In genomic region chr3:179526482-179526881, GRCh38 we compare ENCODE assay signal across 15 cellular contexts. TPM values are rescaled to one million over a fixed set of nuclear protein-coding genes. Genes with fewer than 3 reads are reported as not detected.
A peak's percentile ranks its signal among the peaks of the same experiment; 100 is the strongest.
DNase-seq lines count a peak whose midpoint lies in the region; ATAC-seq and TF ChIP-seq lines count a peak whose summit lies in the region.
"Had no signal": no experiment of that assay in that cellular context is flagged by ENCODE, and none has a peak within 500 bp of the region (broad histone marks: within the 10 kb centered on the region; RNA-seq: fewer than 3 reads in every experiment).

No MANE protein-coding gene starts in this region.

- CTCF ChIA-PET in SK-N-SH (lab: Yijun Ruan, JAX): interaction anchor here (1.0 to 1.2 kb wide), 2 partner anchors 31 to 63 kb away, joined by 3 to 4 read pairs; no protein-coding TSS in a partner anchor

- no peaks in the 10 kb centered on the region for H4K20me1 ChIP-seq in SK-N-SH (ENCODE audit: insufficient read depth)

- 0 out of 2 replicates have a peak overlapping the region, but pooled peaks have one; percentile 46 for H3K4me2 ChIP-seq in SK-N-SH

- peaks cover 8 to 11% of the 10 kb centered on the region in 2 experiments; a peak in 3 of 4 replicates for H3K4me1 ChIP-seq in SK-N-SH (ENCODE audit: control insufficient read depth in 1 of 2, insufficient read depth in 2 of 2, low read depth in 1 of 2, low read length in 1 of 2)
- peaks cover 0 to 21% (median 17%) of the 10 kb centered on the region in 12 donors for H3K4me1 ChIP-seq in heart left ventricle
- H3K4me1 ChIP-seq in neuron (ENCODE audit: insufficient read depth, low read length): peaks cover 9% of the 10 kb centered on the region
- no peaks in the 10 kb centered on the region for H3K4me1 ChIP-seq in aorta (ENCODE audit: control insufficient read depth in 1 of 2, insufficient read depth in 2 of 2, low read length in 2 of 2)
- peaks cover 0 to 17% (median 10%) of the 10 kb centered on the region in 4 donors for H3K4me1 ChIP-seq in tibial artery

- no peaks in the 10 kb centered on the region for H3K79me2 ChIP-seq in SK-N-SH (ENCODE audit: insufficient read depth)

- TF ChIP-seq RAD21 in SK-N-SH (IDR thresholded peaks at IDR 0.05; ENCODE audit: low read length): no peak

- POLR2A ChIA-PET in SK-N-SH (lab: Yijun Ruan, JAX): no interaction called here

- DNase-seq in SK-N-SH: no peak
- no peak for DNase-seq in heart left ventricle
- no peak for DNase-seq in aorta
- DNase-seq in progenitor cell of endocrine pancreas (ENCODE audit: low spot score, unreplicated experiment): no peak
- DNase-seq in tibial artery: no peak
- DNase-seq: activated CD4-positive, alpha-beta memory T cell treated with anti-CD3 and anti-CD28 coated beads, Interleukin-2, amount 10 ng/mL, durations not matched to agents 7 days and 5 days; activated naive CD4-positive, alpha-beta T cell; PC-9 had no signal

- H3F3A ChIP-seq in SK-N-SH (replicated peaks; ENCODE audit: insufficient read depth): no peaks in the 10 kb centered on the region

- intact Hi-C loops in heart left ventricle (cut with DNase I): loop anchor here in 4 of 10 donors (2.0 to 10.0 kb wide), 3 partner anchors 72 to 79 kb away; partner anchors contain the start of gene GNB4 (in 3 of the 4)
- intact Hi-C loops in aorta (cut with DNase I): no loop called here
- intact Hi-C loops in tibial artery (cut with DNase I; ENCODE audit: low total_unique reads): no loop called here

- H3K9ac ChIP-seq in SK-N-SH: no peak overlapping the region

- H3K36me3 ChIP-seq in SK-N-SH (replicated peaks in 1 of 2; ENCODE audit: control insufficient read depth in 1 of 2, insufficient read depth in 2 of 2, low read length in 1 of 2): no peaks in the 10 kb centered on the region
- H3K36me3 ChIP-seq in heart left ventricle: no peaks in the 10 kb centered on the region
- H3K36me3 ChIP-seq in neuron (ENCODE audit: insufficient read depth, low read length): no peaks in the 10 kb centered on the region
- H3K36me3 ChIP-seq in aorta (ENCODE audit: control insufficient read depth in 1 of 2, insufficient read depth in 2 of 2, low read length in 1 of 2): no peaks in the 10 kb centered on the region
- H3K36me3 ChIP-seq in tibial artery: no peaks in the 10 kb centered on the region

- no peaks in the 10 kb centered on the region for H3K9me2 ChIP-seq in SK-N-SH

- no peaks in the 10 kb centered on the region for H3K36me3 Mint-ChIP-seq in progenitor cell of endocrine pancreas (ENCODE audit: insufficient read depth)

- 17% methylated on average over 1 of the region's 1 CpG for WGBS in SK-N-SH (ENCODE audit: low lambda C conversion rate)
- 0 to 11% (median 1%) methylated on average over 1 of the region's 1 CpG for WGBS in heart left ventricle, 4 donors
- WGBS in aorta, 2 donors: 0 to 6% methylated on average over 1 of the region's 1 CpG

- H3K9me3 ChIP-seq in SK-N-SH (no peaks in the 10 kb centered on the region), heart left ventricle (no peaks in the 10 kb centered on the region), neuron (ENCODE audit: low read length) (no peaks in the 10 kb centered on the region), aorta (ENCODE audit: control insufficient read depth, low read length) (no peaks in the 10 kb centered on the region), tibial artery (no peaks in the 10 kb centered on the region)
- H3K9me3 ChIP-seq: psoas muscle had no signal

- H3K4me1 Mint-ChIP-seq in progenitor cell of endocrine pancreas (ENCODE audit: low read depth): no peaks in the 10 kb centered on the region
- H3K4me1 Mint-ChIP-seq: activated CD4-positive, alpha-beta memory T cell treated with anti-CD3 and anti-CD28 coated beads, Interleukin-2, amount 10 ng/mL, durations not matched to agents 7 days and 5 days had no signal

- TF ChIP-seq EP300 in SK-N-SH (IDR thresholded peaks at IDR 0.05; ENCODE audit: borderline replicate concordance in 1 of 2, low read depth in 1 of 2, low read length in 1 of 2): no peak

- no peak overlapping the region for H3K27ac Mint-ChIP-seq in progenitor cell of endocrine pancreas
- H3K27ac Mint-ChIP-seq: activated CD4-positive, alpha-beta memory T cell treated with anti-CD3 and anti-CD28 coated beads, Interleukin-2, amount 10 ng/mL, durations not matched to agents 7 days and 5 days; T-helper 2 cell treated with Interferon-gamma antibody and Interleukin-4, amounts not matched to agents 5 μg/mL and 100 μg/mL, for 36 hours had no signal

- no peak for TF ChIP-seq POLR2A in heart left ventricle (IDR thresholded peaks at IDR 0.05)

- H3K27ac ChIP-seq in SK-N-SH (ENCODE audit: low read depth in 2 of 2, low read length in 1 of 2) (peak overlapping the region in 1 of 2 experiments; percentile 61; a peak in 2 of 4 replicates), heart left ventricle (peak overlapping the region in 11 of 12 donors; percentile 25 to 83 (median 65)), aorta (ENCODE audit: low read depth in 1 of 2, low read length in 2 of 2) (no peak overlapping the region), tibial artery (peak overlapping the region in 1 of 2 donors; percentile 34)
- H3K27ac ChIP-seq: 22Rv1, PC-9, psoas muscle had no signal

- no peaks in the 10 kb centered on the region for H3K27me3 Mint-ChIP-seq in progenitor cell of endocrine pancreas

- ATAC-seq in SK-N-SH treated with all-trans-retinoic acid at 6 μM for 48 hours (no peak), heart left ventricle (peak in 2 of 4 donors; percentile 19 to 25), aorta (ENCODE audit: low FRiP score) (peak; percentile 67), GM21390 (IDR thresholded peaks at IDR 0.05; ENCODE audit: unreplicated experiment) (no peak)
- ATAC-seq: left colon had no signal

- H3K4me3 Mint-ChIP-seq in progenitor cell of endocrine pancreas (ENCODE audit: low read depth): no peak overlapping the region
- H3K4me3 Mint-ChIP-seq: activated CD4-positive, alpha-beta memory T cell treated with anti-CD3 and anti-CD28 coated beads, Interleukin-2, amount 10 ng/mL, durations not matched to agents 7 days and 5 days; T-helper 2 cell treated with Interferon-gamma antibody and Interleukin-4, amounts not matched to agents 5 μg/mL and 100 μg/mL, for 36 hours had no signal

- no peaks in the 10 kb centered on the region for H3K9me3 Mint-ChIP-seq in progenitor cell of endocrine pancreas (ENCODE audit: low read depth)
- H3K9me3 Mint-ChIP-seq: activated CD4-positive, alpha-beta memory T cell treated with anti-CD3 and anti-CD28 coated beads, Interleukin-2, amount 10 ng/mL, durations not matched to agents 7 days and 5 days; T-helper 2 cell treated with Interferon-gamma antibody and Interleukin-4, amounts not matched to agents 5 μg/mL and 100 μg/mL, for 36 hours had no signal

- TF ChIP-seq CTCF in SK-N-SH (IDR thresholded peaks at IDR 0.05) (no peak), heart left ventricle (IDR thresholded peaks at IDR 0.05) (no peak), progenitor cell of endocrine pancreas (IDR thresholded peaks at IDR 0.05; ENCODE audit: unreplicated experiment) (no peak), tibial artery (IDR thresholded peaks at IDR 0.05) (no peak)

- H2AFZ ChIP-seq in SK-N-SH (ENCODE audit: low read depth) (peak overlapping the region; percentile 66; the same call in 1 of the 2 replicates), neuron (ENCODE audit: low read depth, low read length) (peak overlapping the region; percentile 54)

- H3K27me3 ChIP-seq in SK-N-SH (ENCODE audit: insufficient read depth) (no peaks in the 10 kb centered on the region), heart left ventricle (no peaks in the 10 kb centered on the region), neuron (ENCODE audit: insufficient read depth, low read length) (no peaks in the 10 kb centered on the region), aorta (ENCODE audit: control insufficient read depth in 1 of 2, insufficient read depth in 2 of 2, low read length in 1 of 2) (no peaks in the 10 kb centered on the region), tibial artery (no peaks in the 10 kb centered on the region)

- no peak overlapping the region for H3K4me3 ChIP-seq in SK-N-SH (ENCODE audit: low read depth in 2 of 2, low read length in 1 of 2)
- H3K4me3 ChIP-seq in heart left ventricle: peak overlapping the region in 3 of 12 donors; percentile 24 to 40 (median 39)
- no peak overlapping the region for H3K4me3 ChIP-seq in neuron (ENCODE audit: low read length)
- H3K4me3 ChIP-seq in aorta (ENCODE audit: low read length in 2 of 2): no peak overlapping the region
- no peak overlapping the region for H3K4me3 ChIP-seq in tibial artery
- H3K4me3 ChIP-seq: PC-9, psoas muscle had no signal

TF ChIP-seq in SK-N-SH, 30 proteins besides CTCF, POLR2A, EP300 and RAD21 (continues in another document):
- TF ChIP-seq TEAD4 (IDR thresholded peaks at IDR 0.05; ENCODE audit: borderline replicate concordance, insufficient read depth) (no peak), FOXM1 (IDR thresholded peaks at IDR 0.05; ENCODE audit: low read depth) (no peak), JUND (IDR thresholded peaks at IDR 0.05) (no peak), USF2 (IDR thresholded peaks at IDR 0.05; ENCODE audit: borderline replicate concordance, low read depth, low read length) (no peak)

TF ChIP-seq in SK-N-SH treated with all-trans-retinoic acid at 6 μM for 48 hours, 23 proteins besides CTCF, POLR2A, EP300 and RAD21 (continues in another document):
- no peak for TF ChIP-seq GLIS3 (CRISPR knock-in tag; IDR thresholded peaks at IDR 0.05)
- no peak for TF ChIP-seq PPARA (CRISPR knock-in tag; IDR thresholded peaks at IDR 0.05; ENCODE audit: borderline replicate concordance)

RNA-seq across cellular contexts. Expression of gene ACTL6A, which starts 36.2 kb away (rescaled TPM):
- 82.0 and 87.7 TPM in 2 replicates for polyA plus RNA-seq in SK-N-SH (2012; rRNA removed)
- 89.2 and 93.4 TPM in 2 replicates for polyA plus RNA-seq in SK-N-SH (2012; cell fraction: cytosol; rRNA removed)
- 79.9 and 90.6 TPM in 2 replicates for polyA plus RNA-seq in SK-N-SH (2012; cell fraction: nucleus; rRNA removed)
- total RNA-seq in heart left ventricle: 10 to 100 TPM; 14.1 to 29.8 (median 19.8) TPM
- polyA plus RNA-seq in heart left ventricle: 10 to 100 TPM; 30.3 to 32.6 TPM
- total RNA-seq in aorta: 10 to 100 TPM; 22.5 to 24.8 TPM
- polyA plus RNA-seq in aorta: 10 to 100 TPM; 22.9 to 35.4 TPM
- 72.4 and 75.6 TPM in 2 replicates for total RNA-seq in progenitor cell of endocrine pancreas

Comparison
In these comparisons a context has a peak if more than half of its experiments do, and no peak if none do; other contexts are left out.
1. H3K27ac ChIP-seq: peak in heart left ventricle (11 of 12); none in aorta (0 of 2).